8 cellular contexts compared by ENCODE assay signal in the genomic region with DNA sequence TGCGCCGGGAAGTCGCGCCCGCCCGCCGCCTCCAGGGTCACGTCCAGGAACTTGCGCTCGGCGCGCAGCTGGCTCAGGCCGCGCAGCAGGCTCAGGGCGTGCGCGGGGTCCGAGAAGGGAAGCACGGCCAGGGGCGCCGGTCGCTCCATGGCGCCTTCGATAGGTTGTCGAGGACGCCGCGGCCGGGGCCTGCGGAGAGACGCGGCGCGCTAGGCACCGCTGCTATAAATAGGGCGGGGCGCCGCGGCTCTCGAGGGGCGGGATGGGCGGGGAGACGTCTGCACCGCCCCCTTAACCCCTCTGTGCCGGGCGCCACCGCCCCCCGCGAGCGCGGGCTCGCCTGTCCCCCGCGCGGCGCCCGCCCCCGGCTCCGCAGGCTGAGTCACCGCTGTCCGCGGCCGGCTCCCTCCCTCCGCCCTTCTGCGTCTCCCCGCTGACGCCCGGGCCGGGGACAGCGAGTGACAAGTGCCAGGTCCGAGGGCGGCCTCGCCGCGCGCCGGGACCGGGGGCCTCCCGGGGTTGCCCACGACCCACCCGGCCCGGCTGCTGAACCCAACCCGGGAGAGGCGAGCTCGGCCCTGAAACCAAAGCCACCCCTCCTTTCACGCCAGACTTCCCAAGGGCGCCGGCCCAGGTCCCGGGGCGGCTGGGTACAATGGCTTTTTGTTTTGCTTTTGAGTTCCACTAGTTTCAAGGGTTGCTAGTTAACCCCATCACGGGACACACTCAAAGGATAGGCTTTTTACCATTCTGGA. TPM values are rescaled to one million over a fixed set of nuclear protein-coding genes. Genes with fewer than 3 reads are reported as not detected.
A peak's percentile ranks its signal among the peaks of the same experiment; 100 is the strongest.
DNase-seq lines count a peak whose midpoint lies in the region; ATAC-seq and TF ChIP-seq lines count a peak whose summit lies in the region.

A gene with protein sequence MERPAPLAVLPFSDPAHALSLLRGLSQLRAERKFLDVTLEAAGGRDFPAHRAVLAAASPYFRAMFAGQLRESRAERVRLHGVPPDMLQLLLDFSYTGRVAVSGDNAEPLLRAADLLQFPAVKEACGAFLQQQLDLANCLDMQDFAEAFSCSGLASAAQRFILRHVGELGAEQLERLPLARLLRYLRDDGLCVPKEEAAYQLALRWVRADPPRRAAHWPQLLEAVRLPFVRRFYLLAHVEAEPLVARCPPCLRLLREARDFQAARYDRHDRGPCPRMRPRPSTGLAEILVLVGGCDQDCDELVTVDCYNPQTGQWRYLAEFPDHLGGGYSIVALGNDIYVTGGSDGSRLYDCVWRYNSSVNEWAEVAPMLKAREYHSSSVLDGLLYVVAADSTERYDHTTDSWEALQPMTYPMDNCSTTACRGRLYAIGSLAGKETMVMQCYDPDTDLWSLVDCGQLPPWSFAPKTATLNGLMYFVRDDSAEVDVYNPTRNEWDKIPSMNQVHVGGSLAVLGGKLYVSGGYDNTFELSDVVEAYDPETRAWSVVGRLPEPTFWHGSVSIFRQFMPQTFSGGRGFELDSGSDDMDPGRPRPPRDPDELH (minus strand): TSS at position 201 of the 755 bp plus-strand sequence. CDS start 52 bp downstream, at position 149.

- H3K27me3 Mint-ChIP-seq in activated CD8-positive, alpha-beta memory T cell treated with anti-CD3 and anti-CD28 coated beads, Interleukin-2, amount 10 ng/mL, durations not matched to agents 7 days and 5 days, result no peaks in the 10 kb centered on the region

- peak within 1 kb of the TSS; percentile 95 for H3K4me3 Mint-ChIP-seq in activated CD8-positive, alpha-beta memory T cell treated with anti-CD3 and anti-CD28 coated beads, Interleukin-2, amount 10 ng/mL, durations not matched to agents 7 days and 5 days

- peak within 1 kb of the TSS; percentile 99 for H3K27ac Mint-ChIP-seq in activated CD8-positive, alpha-beta memory T cell treated with anti-CD3 and anti-CD28 coated beads, Interleukin-2, amount 10 ng/mL, durations not matched to agents 7 days and 5 days

- no peaks in the 10 kb centered on the region for H3K9me3 ChIP-seq in endocrine pancreas (ENCODE audit: control insufficient read depth, low read length)

- peaks cover 14% of the 10 kb centered on the region for H3K36me3 Mint-ChIP-seq in activated CD8-positive, alpha-beta memory T cell treated with anti-CD3 and anti-CD28 coated beads, Interleukin-2, amount 10 ng/mL, durations not matched to agents 7 days and 5 days

- peaks cover 13% of the 10 kb centered on the region for H3K36me3 ChIP-seq in BJ (ENCODE audit: control insufficient read depth, insufficient read depth, low read length)
- H3K36me3 ChIP-seq in endocrine pancreas (ENCODE audit: control insufficient read depth, insufficient read depth, low read length), result no peaks in the 10 kb centered on the region

- H3K4me1 ChIP-seq in endocrine pancreas (ENCODE audit: control insufficient read depth, insufficient read depth, low read length), result no peaks in the 10 kb centered on the region

- CTCF ChIA-PET in BJ (lab: Yijun Ruan, JAX), result interaction anchor here (1.0 to 5.6 kb wide), 5 partner anchors 11 to 79 kb away, joined by 3 to 29 read pairs (median 3); a partner anchor contains a TSS
- CTCF ChIA-PET in activated CD8-positive, alpha-beta memory T cell treated with anti-CD3 and anti-CD28 coated beads, Interleukin-2, amount 10 ng/mL, durations not matched to agents 7 days and 5 days (lab: Charles Lee), result interaction anchor here (0.8 to 2.8 kb wide), 11 partner anchors 9 to 112 kb away, joined by 3 to 13 read pairs (median 4); a partner anchor contains a TSS

- TF ChIP-seq CTCF in BJ (IDR thresholded peaks at IDR 0.05; ENCODE audit: insufficient read depth, low read depth, low read length), result no peak

- TF ChIP-seq POLR2A in GM19099 (IDR thresholded peaks at IDR 0.05; ENCODE audit: extremely low read depth, insufficient read length, low read depth), result peak; percentile 90

- H3K27me3 ChIP-seq in BJ (ENCODE audit: control insufficient read depth, insufficient read depth, low read length) (no peaks in the 10 kb centered on the region), endocrine pancreas (ENCODE audit: control insufficient read depth, insufficient read depth, low read length) (no peaks in the 10 kb centered on the region)

- peak; percentile 32 for ATAC-seq in HG03378 (IDR thresholded peaks at IDR 0.05; ENCODE audit: unreplicated experiment)
- peak; percentile 70 for ATAC-seq in activated CD8-positive, alpha-beta memory T cell treated with anti-CD3 and anti-CD28 coated beads, Interleukin-2, amount 10 ng/mL, durations not matched to agents 7 days and 5 days

- peaks cover 35% of the 10 kb centered on the region for H3K4me1 Mint-ChIP-seq in activated CD8-positive, alpha-beta memory T cell treated with anti-CD3 and anti-CD28 coated beads, Interleukin-2, amount 10 ng/mL, durations not matched to agents 7 days and 5 days

- H3K9ac ChIP-seq in endocrine pancreas (ENCODE audit: control insufficient read depth, insufficient read depth, low read length), result peak within 1 kb of the TSS; percentile 83

- H3K4me3 ChIP-seq in BJ (ENCODE audit: low read depth, low read length), result peak within 1 kb of the TSS; percentile 97
- H3K4me3 ChIP-seq in endocrine pancreas (ENCODE audit: control insufficient read depth, insufficient read depth, low read length), result peak within 1 kb of the TSS; percentile 48

- H3K9me3 Mint-ChIP-seq in activated CD8-positive, alpha-beta memory T cell treated with anti-CD3 and anti-CD28 coated beads, Interleukin-2, amount 10 ng/mL, durations not matched to agents 7 days and 5 days (ENCODE audit: low read depth), result no peaks in the 10 kb centered on the region

- POLR2A ChIA-PET in BJ (lab: Charles Lee), result interaction anchor here (0.6 kb wide), 1 partner anchor 8 kb away, joined by 3 read pairs; no protein-coding TSS in a partner anchor

- DNase-seq in BJ (ENCODE audit: low read depth) (peak; percentile 35), NOMO-1 treated with DMSO at 0.1 percent for 48 hours (lab: John Stamatoyannopoulos, UW; ENCODE audit: unreplicated experiment) (peak; percentile 83), mesenteric fat pad (ENCODE audit: low spot score) (peak; percentile 98)
- peak; percentile 91 for DNase-seq in activated CD8-positive, alpha-beta memory T cell treated with anti-CD3 and anti-CD28 coated beads, Interleukin-2, amount 10 ng/mL, durations not matched to agents 7 days and 5 days
- DNase-seq in stimulated activated CD8-positive, alpha-beta memory T cell treated with anti-CD3 and anti-CD28 coated beads, Interleukin-15, amount 100 ng/mL, for 24 hours (ENCODE audit: low read depth), result peak; percentile 69

RNA-seq across cellular contexts. Expression of the gene that starts here (rescaled TPM):
- 8.5 and 19.2 TPM in 2 replicates for polyA plus RNA-seq in BJ (2011; rRNA removed)
- 12.9 and 13.2 TPM in 2 replicates for polyA minus RNA-seq in BJ (2011; rRNA and poly(A)+ RNA removed)
- 10 to 100 TPM; 23.9 to 28.2 TPM for total RNA-seq in activated CD8-positive, alpha-beta memory T cell treated with anti-CD3 and anti-CD28 coated beads, Interleukin-2, amount 10 ng/mL, durations not matched to agents 7 days and 5 days
- total RNA-seq in mesenteric fat pad, result 23.4 TPM

Comparison
In these comparisons a context has a peak if more than half of its experiments do, and no peak if none do; other contexts are left out.
1. Peak in every context shown above with its lines: DNase-seq, ATAC-seq and H3K4me3 ChIP-seq.
2. DNase-seq: peak in every context shown above with its lines; median percentile 98 in mesenteric fat pad; 91 in activated CD8-positive, alpha-beta memory T cell treated with anti-CD3 and anti-CD28 coated beads, Interleukin-2, amount 10 ng/mL, durations not matched to agents 7 days and 5 days; 83 in NOMO-1 treated with DMSO at 0.1 percent for 48 hours; 69 in stimulated activated CD8-positive, alpha-beta memory T cell treated with anti-CD3 and anti-CD28 coated beads, Interleukin-15, amount 100 ng/mL, for 24 hours; 35 in BJ.